In genomic region chr2:176445831-176446433, GRCh38 we compare ENCODE assay signal across 14 cellular contexts.
DNase-seq lines count a peak whose midpoint lies in the region; TF ChIP-seq lines count a peak whose summit lies in the region.
"Had no signal": no experiment of that assay in that cellular context is flagged by ENCODE, and none has a peak within 500 bp of the region (broad histone marks: within the 10 kb centered on the region; RNA-seq: fewer than 3 reads in every experiment).

No MANE protein-coding gene starts in this region.

- peak; percentile 94 for DNase-seq in DMS53 (lab: John Stamatoyannopoulos, UW)
- DNase-seq in NCI-H69 (lab: John Stamatoyannopoulos, UW) = peak; percentile 68
- DNase-seq in cardiac fibroblast (ENCODE audit: low read depth in 2 of 2) = peak in 1 of 2 donors; percentile 75
- peak; percentile 84 for DNase-seq in myocyte (ENCODE audit: low read depth)
- DNase-seq in OCI-LY7 (ENCODE audit: low spot score) = no peak
- no peak for DNase-seq in NCI-H2081 treated with DMSO at 0.1 percent for 48 hours (lab: John Stamatoyannopoulos, UW)
- no peak for DNase-seq in CD4-positive, alpha-beta memory T cell
- no peak for DNase-seq in iPS-NIHi7 (ENCODE audit: extremely low spot score)
- DNase-seq: activated CD8-positive, alpha-beta T cell treated with anti-CD3 and anti-CD28 coated beads for 36 hours; CD8-positive, alpha-beta T cell; MV-4-11; NCI-H226; Peyer's patch had no signal

- peak; percentile 4 for TF ChIP-seq CTCF in cardiac fibroblast (IDR thresholded peaks at IDR 0.05; ENCODE audit: low read depth, low read length)
- TF ChIP-seq CTCF in OCI-LY7 (conservative IDR thresholded peaks at IDR 0.05; ENCODE audit: low read length) = no peak

- H3K36me3 Mint-ChIP-seq in CD4-positive, alpha-beta memory T cell = no peaks in the 10 kb centered on the region
- H3K36me3 Mint-ChIP-seq: CD8-positive, alpha-beta T cell; memory B cell had no signal

- no peaks in the 10 kb centered on the region for H3K79me2 ChIP-seq in OCI-LY7 (ENCODE audit: insufficient read depth, low read depth, low read length)

- H3K9me3 ChIP-seq in OCI-LY7 (ENCODE audit: low read length) = no peaks in the 10 kb centered on the region
- no peaks in the 10 kb centered on the region for H3K9me3 ChIP-seq in CD4-positive, alpha-beta memory T cell (ENCODE audit: control insufficient read depth in 1 of 2, low read length in 2 of 2)
- H3K9me3 ChIP-seq: Peyer's patch had no signal

- intact Hi-C loops in OCI-LY7 (cut with micrococcal nuclease; ENCODE audit: unreplicated experiment) = no loop called here
- intact Hi-C loops in CD4-positive, alpha-beta memory T cell (cut with micrococcal nuclease) = no loop called here

- H3K4me3 ChIP-seq in cardiac fibroblast (replicated peaks in 1 of 2; ENCODE audit: low read depth in 2 of 2, low read length in 2 of 2) (no peak overlapping the region), OCI-LY7 (ENCODE audit: low read depth, low read length, poor library complexity, severe bottlenecking) (no peak overlapping the region)
- H3K4me3 ChIP-seq in CD4-positive, alpha-beta memory T cell (ENCODE audit: low read length in 2 of 2) = no peak overlapping the region
- H3K4me3 ChIP-seq: Peyer's patch had no signal

- POLR2A ChIA-PET in OCI-LY7 (lab: Charles Lee) = interaction anchor here (0.6 kb wide), 1 partner anchor 64 kb away, joined by 4 read pairs; no protein-coding TSS in a partner anchor
- POLR2A ChIA-PET in CD4-positive, alpha-beta memory T cell (lab: Charles Lee; ENCODE audit: partially characterized antibody) = no interaction called here

- H3K4me1 ChIP-seq in OCI-LY7 (ENCODE audit: insufficient read depth, low read length, poor library complexity, severe bottlenecking) = no peaks in the 10 kb centered on the region
- no peaks in the 10 kb centered on the region for H3K4me1 ChIP-seq in CD4-positive, alpha-beta memory T cell (ENCODE audit: insufficient read depth, low read length)
- H3K4me1 ChIP-seq: Peyer's patch had no signal

- H3K27me3 ChIP-seq in CD4-positive, alpha-beta memory T cell (ENCODE audit: insufficient read depth, low read length) = no peaks in the 10 kb centered on the region
- H3K27me3 ChIP-seq: Peyer's patch had no signal

- H3K36me3 ChIP-seq in OCI-LY7 (ENCODE audit: insufficient read depth, low read length) = no peaks in the 10 kb centered on the region
- H3K36me3 ChIP-seq in CD4-positive, alpha-beta memory T cell (ENCODE audit: insufficient read depth, low read length) = no peaks in the 10 kb centered on the region
- H3K36me3 ChIP-seq: Peyer's patch had no signal

- H3K9me3 Mint-ChIP-seq in CD4-positive, alpha-beta memory T cell = no peaks in the 10 kb centered on the region
- H3K9me3 Mint-ChIP-seq: activated CD8-positive, alpha-beta T cell treated with anti-CD3 and anti-CD28 coated beads for 36 hours; CD8-positive, alpha-beta T cell; memory B cell had no signal

- no peak overlapping the region for H3K4me2 ChIP-seq in OCI-LY7 (ENCODE audit: low read length)

- no peak overlapping the region for H3K27ac ChIP-seq in OCI-LY7 (ENCODE audit: low read depth, low read length, poor library complexity, severe bottlenecking)
- H3K27ac ChIP-seq in CD4-positive, alpha-beta memory T cell (ENCODE audit: low read depth, low read length) = no peak overlapping the region
- H3K27ac ChIP-seq: Peyer's patch had no signal

- no peaks in the 10 kb centered on the region for H3K9me2 ChIP-seq in OCI-LY7 (ENCODE audit: insufficient read depth, low read length)

- no peaks in the 10 kb centered on the region for H4K20me1 ChIP-seq in OCI-LY7 (ENCODE audit: insufficient read depth, low read length)

- no peak overlapping the region for H3K4me3 Mint-ChIP-seq in CD4-positive, alpha-beta memory T cell
- H3K4me3 Mint-ChIP-seq: activated CD8-positive, alpha-beta T cell treated with anti-CD3 and anti-CD28 coated beads for 36 hours; CD8-positive, alpha-beta T cell; memory B cell had no signal

- H3K27me3 Mint-ChIP-seq in CD4-positive, alpha-beta memory T cell = peaks cover 5 to 6% of the 10 kb centered on the region in 2 donors

- H2AFZ ChIP-seq in OCI-LY7 (ENCODE audit: low read length) = no peak overlapping the region

- CTCF ChIA-PET in OCI-LY7 (lab: Charles Lee; ENCODE audit: unreplicated experiment) = interaction anchor here (0.6 kb wide), 1 partner anchor 9 kb away, joined by 3 read pairs; no protein-coding TSS in a partner anchor
- CTCF ChIA-PET in CD4-positive, alpha-beta memory T cell (lab: Charles Lee; ENCODE audit: partially characterized antibody) = interaction anchor here (1.2 to 5.9 kb wide), 3 partner anchors 10 to 319 kb away, joined by 3 to 71 read pairs (median 11); no protein-coding TSS in a partner anchor

- peaks cover 0 to 8% (median under 1%) of the 10 kb centered on the region in 4 donors for H3K4me1 Mint-ChIP-seq in CD4-positive, alpha-beta memory T cell

- no TSS peak for BruUV-seq in OCI-LY7 (replicated peaks; lab: Mats Ljungman, UMichigan)

- H3K27ac Mint-ChIP-seq in CD4-positive, alpha-beta memory T cell = no peak overlapping the region
- H3K27ac Mint-ChIP-seq: activated CD8-positive, alpha-beta T cell treated with anti-CD3 and anti-CD28 coated beads for 36 hours; CD8-positive, alpha-beta T cell; memory B cell had no signal

Comparison
In these comparisons a context has a peak if more than half of its experiments do, and no peak if none do; other contexts are left out.
1. DNase-seq: peak in DMS53 (single experiment), NCI-H69 (single experiment) and myocyte (single experiment); none in OCI-LY7 (single experiment), NCI-H2081 treated with DMSO at 0.1 percent for 48 hours (single experiment), CD4-positive, alpha-beta memory T cell (0 of 5) and iPS-NIHi7 (single experiment).